ENCODE assay signal across 30 cellular contexts in genomic region chr7:156989766-156990535, GRCh38. TPM values are rescaled to one million over a fixed set of nuclear protein-coding genes. Genes with fewer than 3 reads are reported as not detected.
"Had no signal": no experiment of that assay in that cellular context is flagged by ENCODE, and none has a peak within 500 bp of the region (broad histone marks: within the 10 kb centered on the region; RNA-seq: fewer than 3 reads in every experiment).

No MANE protein-coding gene starts in this region.

- H3K27me3 ChIP-seq: Peyer's patch had no signal

- H3K27ac ChIP-seq: brain microvascular endothelial cell, cardiac muscle cell, Peyer's patch, RWPE1, SJSA1, VCaP had no signal

- H3K36me3 ChIP-seq: brain microvascular endothelial cell, cardiac muscle cell, Peyer's patch, SJSA1 had no signal

- ATAC-seq: activated T-helper 17 cell treated with anti-CD3 and anti-CD28 coated beads, Interleukin-2, amount 50 U/mL, for 72 hours; T-cell had no signal

- H3K9me3 ChIP-seq: Peyer's patch, SJSA1 had no signal

- FAIRE-seq: astrocyte, TTC549 had no signal

- H3K4me3 ChIP-seq: cardiac muscle cell, Peyer's patch, SJSA1 had no signal

- H3K4me1 ChIP-seq: SJSA1 had no signal

- DNase-seq: activated CD4-positive, alpha-beta memory T cell treated with anti-CD3 and anti-CD28 coated beads, Interleukin-2, amount 10 ng/mL, durations not matched to agents 7 days and 5 days; activated CD4-positive, alpha-beta T cell treated with anti-CD3 and anti-CD28 coated beads, Interleukin-2, amount 50 U/mL, for 1 hour; activated CD4-positive, CD25-positive, alpha-beta regulatory T cell; activated gamma-delta T cell; activated naive CD4-positive, alpha-beta T cell treated with anti-CD3 and anti-CD28 coated beads for 36 hours; activated T-cell treated with anti-CD3 and anti-CD28 coated beads, Interleukin-2, amount 50 U/mL, for 48 hours; amygdala; brain microvascular endothelial cell; cerebellar nuclear complex; IMR-90; KG1; NCI-H1048; NCI-H1417; NCI-H1930; NCI-H510A treated with DMSO at 0.1 percent for 48 hours; NCI-H69; Peyer's patch; SHP77; T-cell; T-helper 2 cell; T1000 had no signal

RNA-seq across cellular contexts. Expression of gene MNX1, which starts 20.5 kb away (rescaled TPM):
- total RNA-seq: activated T-helper 17 cell treated with anti-CD3 and anti-CD28 coated beads, Interleukin-2, amount 50 U/mL, for 72 hours; astrocyte; IMR-90; LHCN-M2; M059J; SJSA1 had no signal
- polyA plus RNA-seq: IMR-90 had no signal
